ENCODE assay signal across 13 cellular contexts in genomic region chr1:110320168-110320518, GRCh38. TPM values are rescaled to one million over a fixed set of nuclear protein-coding genes. Genes with fewer than 3 reads are reported as not detected.
DNase-seq lines count a peak whose midpoint lies in the region; ATAC-seq and TF ChIP-seq lines count a peak whose summit lies in the region.
"Had no signal": no experiment of that assay in that cellular context is flagged by ENCODE, and none has a peak within 500 bp of the region (broad histone marks: within the 10 kb centered on the region; RNA-seq: fewer than 3 reads in every experiment).

No MANE protein-coding gene starts in this region.

- H3K27me3 ChIP-seq in PC-9 (ENCODE audit: insufficient read depth, low read depth) (no peaks in the 10 kb centered on the region), hepatocyte (no peaks in the 10 kb centered on the region), neutrophil (no peaks in the 10 kb centered on the region)
- H3K27me3 ChIP-seq: BLaER1 had no signal

- no peak overlapping the region for H3K4me3 ChIP-seq in PC-9
- H3K4me3 ChIP-seq in hepatocyte, result no peak overlapping the region
- H3K4me3 ChIP-seq in neutrophil (ENCODE audit: low read depth in 1 of 2, low read length in 1 of 2), result no peak overlapping the region
- H3K4me3 ChIP-seq: BLaER1 had no signal

- H3F3A ChIP-seq in PC-9 (ENCODE audit: insufficient read depth, low read depth), result peaks cover 17% of the 10 kb centered on the region

- no peaks in the 10 kb centered on the region for H4K20me1 ChIP-seq in PC-9 (ENCODE audit: insufficient read depth)
- H4K20me1 ChIP-seq in hepatocyte (ENCODE audit: insufficient read depth, poor library complexity, severe bottlenecking), result no peaks in the 10 kb centered on the region
- H4K20me1 ChIP-seq: BLaER1 had no signal

- POLR2A ChIA-PET in PC-9 (lab: Charles Lee; ENCODE audit: unreplicated experiment), result no interaction called here

- H3K4me2 ChIP-seq in PC-9 (peak overlapping the region; percentile 64), hepatocyte (no peak overlapping the region)
- H3K4me2 ChIP-seq: BLaER1 had no signal

- no peaks in the 10 kb centered on the region for H3K79me2 ChIP-seq in PC-9 (ENCODE audit: low read depth)
- H3K79me2 ChIP-seq in hepatocyte, result no peaks in the 10 kb centered on the region

- H3K9me3 ChIP-seq in PC-9 (ENCODE audit: insufficient read depth, low read depth) (peaks cover 19% of the 10 kb centered on the region), hepatocyte (ENCODE audit: low read depth) (no peaks in the 10 kb centered on the region), neutrophil (no peaks in the 10 kb centered on the region)
- H3K9me3 ChIP-seq: BLaER1 had no signal

- no peak for DNase-seq in PC-9
- DNase-seq in hepatocyte (ENCODE audit: low spot score), result no peak
- no peak for DNase-seq in stimulated activated CD4-positive, alpha-beta T cell treated with anti-CD3 and anti-CD28 coated beads, Interleukin-4, amount 100 ng/mL, for 24 hours
- DNase-seq: 8988T; CD4-positive, alpha-beta memory T cell; DMS79 treated with DMSO at 0.1 percent for 48 hours; GF-D8; H9 had no signal

- H3K9me2 ChIP-seq in PC-9 (ENCODE audit: insufficient read depth), result no peaks in the 10 kb centered on the region
- H3K9me2 ChIP-seq in hepatocyte (replicated peaks; ENCODE audit: insufficient read depth), result no peaks in the 10 kb centered on the region

- 63% methylated on average over 1 of the region's 1 CpG for WGBS in hepatocyte (ENCODE audit: low lambda C conversion rate, missing lambda C conversion rate)

- ATAC-seq in HG03439 (IDR thresholded peaks at IDR 0.05; ENCODE audit: unreplicated experiment), result no peak
- no peak for ATAC-seq in HG03280 (IDR thresholded peaks at IDR 0.05; ENCODE audit: unreplicated experiment)
- ATAC-seq in HG03354 (IDR thresholded peaks at IDR 0.05; ENCODE audit: poor library complexity, severe bottlenecking, unreplicated experiment), result no peak

- CTCF ChIA-PET in PC-9 (lab: Charles Lee), result interaction anchor here (1.2 kb wide), 1 partner anchor 140 kb away, joined by 3 read pairs; no protein-coding TSS in a partner anchor

- BruUV-seq in PC-9 (replicated peaks; lab: Mats Ljungman, UMichigan), result no TSS peak

- no peak for TF ChIP-seq CTCF in PC-9 (conservative IDR thresholded peaks at IDR 0.05)
- TF ChIP-seq CTCF in hepatocyte (IDR thresholded peaks at IDR 0.05; ENCODE audit: poor library complexity), result no peak
- TF ChIP-seq CTCF in neutrophil (IDR thresholded peaks at IDR 0.05), result no peak

- H3K4me1 ChIP-seq in PC-9 (replicated peaks; ENCODE audit: insufficient read depth), result peaks cover 25% of the 10 kb centered on the region
- peaks cover 5% of the 10 kb centered on the region for H3K4me1 ChIP-seq in hepatocyte (ENCODE audit: insufficient read depth)
- H3K4me1 ChIP-seq in neutrophil (ENCODE audit: control insufficient read depth in 1 of 2, insufficient read depth in 1 of 2, low read depth in 1 of 2, low read length in 1 of 2), result peaks cover 24 to 31% of the 10 kb centered on the region in 2 experiments
- H3K4me1 ChIP-seq: BLaER1 had no signal

- intact Hi-C loops in PC-9 (cut with micrococcal nuclease; ENCODE audit: unreplicated experiment), result no loop called here

- H3K27ac ChIP-seq in PC-9 (peak overlapping the region; percentile 37), hepatocyte (peak overlapping the region; percentile 47), neutrophil (peak overlapping the region; percentile 76)
- H3K27ac ChIP-seq: BLaER1 had no signal

- H2AFZ ChIP-seq in PC-9 (no peak overlapping the region), hepatocyte (no peak overlapping the region)

- H3K36me3 ChIP-seq in PC-9 (ENCODE audit: low read depth) (no peaks in the 10 kb centered on the region), hepatocyte (replicated peaks; ENCODE audit: insufficient read depth, low read depth) (no peaks in the 10 kb centered on the region), neutrophil (no peaks in the 10 kb centered on the region)
- H3K36me3 ChIP-seq: BLaER1 had no signal

RNA-seq across cellular contexts. Expression of gene RBM15, which starts 19.0 kb away (rescaled TPM):
- 42.7 and 43.1 TPM in 2 replicates for total RNA-seq in PC-9 (2021)
- total RNA-seq in hepatocyte, result 31.3 and 36.8 TPM in 2 replicates
- polyA plus RNA-seq in hepatocyte, result 7.0 and 7.9 TPM in 2 replicates
